Comparison of ENCODE assay signal across 17 cellular contexts in the genomic region with DNA sequence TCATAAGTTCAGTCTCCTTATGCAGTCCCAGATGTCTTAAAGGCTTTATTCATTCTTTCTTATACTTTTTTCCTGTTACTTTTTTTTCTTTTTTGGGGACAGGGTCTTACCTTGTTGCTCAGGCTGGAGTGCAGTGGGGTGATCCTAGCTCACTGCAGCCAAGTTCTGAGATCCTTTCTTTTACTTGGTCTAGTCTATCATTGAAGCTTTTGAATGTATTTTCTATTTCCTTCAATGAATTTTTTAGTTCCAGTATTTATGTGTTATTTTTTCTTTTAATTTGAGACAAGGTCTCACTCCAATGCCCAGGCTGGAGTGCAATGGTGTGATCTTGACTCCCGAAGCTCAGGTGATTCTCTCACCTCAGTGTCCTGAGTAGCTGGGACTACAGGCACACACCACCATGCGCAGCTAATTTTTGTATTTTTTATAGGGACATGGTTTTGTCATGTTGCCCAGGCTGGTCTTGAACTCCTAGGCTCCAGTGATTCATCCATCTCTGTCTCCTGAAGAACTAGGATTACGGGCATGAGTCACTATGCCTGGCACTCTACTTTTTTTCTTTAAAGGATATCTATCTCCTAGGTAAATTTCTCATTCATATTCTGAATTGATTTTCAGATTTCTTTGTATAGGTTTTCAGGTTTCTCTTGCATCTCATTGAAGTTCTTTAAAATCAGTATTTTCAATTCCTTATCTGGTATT. TPM values are rescaled to one million over a fixed set of nuclear protein-coding genes. Genes with fewer than 3 reads are reported as not detected.
DNase-seq lines count a peak whose midpoint lies in the region; ATAC-seq, FAIRE-seq and TF ChIP-seq lines count a peak whose summit lies in the region.
"Had no signal": no experiment of that assay in that cellular context is flagged by ENCODE, and none has a peak within 500 bp of the region (broad histone marks: within the 10 kb centered on the region; RNA-seq: fewer than 3 reads in every experiment).

No MANE protein-coding gene starts in this region.

- in situ Hi-C loops in K562 (cut with MboI): no loop called here

- H3K27me3 ChIP-seq in DND-41 (ENCODE audit: insufficient read depth, low read length, poor library complexity): no peaks in the 10 kb centered on the region
- no peaks in the 10 kb centered on the region for H3K27me3 ChIP-seq in K562 (ENCODE audit: control insufficient read depth in 2 of 2, insufficient read depth in 2 of 2, low read length in 2 of 2)
- H3K27me3 ChIP-seq in right atrium auricular region: no peaks in the 10 kb centered on the region
- H3K27me3 ChIP-seq: Peyer's patch had no signal

- H3K4me2 ChIP-seq in DND-41 (ENCODE audit: insufficient read depth, low read length): no peak overlapping the region
- H3K4me2 ChIP-seq in K562 (ENCODE audit: insufficient read depth, low read length): no peak overlapping the region

- intact Hi-C loops in K562 (cut with micrococcal nuclease): no loop called here

- H3K9me3 ChIP-seq in DND-41 (ENCODE audit: insufficient read depth, low read length, severe bottlenecking) (peaks cover 26% of the 10 kb centered on the region), K562 (replicated peaks; ENCODE audit: control insufficient read depth, insufficient read depth, low read depth, low read length) (peaks cover 4% of the 10 kb centered on the region), right atrium auricular region (peaks cover 0 to 27% of the 10 kb centered on the region in 2 donors)

- no peak for TF ChIP-seq RAD21 in K562 (CRISPR knock-in tag; conservative IDR thresholded peaks at IDR 0.05 in 1 of 2, IDR thresholded peaks at IDR 0.05 in 1 of 2)

- whole genome bisulfite sequencing in K562 (ENCODE audit: insufficient coverage, low coverage, missing lambda C conversion rate): 60% methylated on average over 3 of the region's 3 CpGs

- no peak for TF ChIP-seq POLR2A in K562 (conservative IDR thresholded peaks at IDR 0.05)

- CTCF ChIA-PET in K562 (lab: Yijun Ruan, JAX; ENCODE audit: low intra/inter-chr PET ratio): interaction anchor here (0.6 kb wide), 1 partner anchor 310 kb away, joined by 3 read pairs; no protein-coding TSS in a partner anchor

- FAIRE-seq in K562 (lab: Jason Lieb, UNC): no peak
- FAIRE-seq: H1 had no signal

- H3K36me3 ChIP-seq in DND-41 (ENCODE audit: insufficient read depth, low read length) (peaks cover 41% of the 10 kb centered on the region), K562 (ENCODE audit: control insufficient read depth, insufficient read depth, low read length) (peaks cover 4% of the 10 kb centered on the region; the same call in 2 of the 3 replicates), right atrium auricular region (no peaks in the 10 kb centered on the region)

- H4K20me1 ChIP-seq in DND-41 (ENCODE audit: insufficient read depth, low read length) (no peaks in the 10 kb centered on the region), K562 (replicated peaks; ENCODE audit: control insufficient read depth, insufficient read depth, low read length) (no peaks in the 10 kb centered on the region)

- TF ChIP-seq EP300 in K562 (IDR thresholded peaks at IDR 0.05; ENCODE audit: low read length): no peak

- POLR2A ChIA-PET in K562 (lab: Yijun Ruan, JAX): interaction anchor here (0.5 to 1.3 kb wide), 2 partner anchors 20 to 23 kb away, joined by 3 read pairs; no protein-coding TSS in a partner anchor

- ATAC-seq in DND-41 (ENCODE audit: insufficient read depth, low read depth) (0 out of 3 replicates have a peak, but pooled peaks have one; percentile 20), K562 (no peak), HG02623 (IDR thresholded peaks at IDR 0.05; ENCODE audit: unreplicated experiment) (no peak)

- no peaks in the 10 kb centered on the region for H3K79me2 ChIP-seq in DND-41 (ENCODE audit: insufficient read depth, low read length)
- H3K79me2 ChIP-seq in K562 (ENCODE audit: control insufficient read depth, insufficient read depth, low read length): no peaks in the 10 kb centered on the region

- no peak for DNase-seq in DND-41
- DNase-seq in ELR (ENCODE audit: low read depth): peak; percentile 60
- peak; percentile 41 for DNase-seq in M059J (ENCODE audit: low read depth)
- peak in 1 of 4 experiments; percentile 4 for DNase-seq in K562 (ENCODE audit: extremely low read depth in 1 of 4, low spot score in 3 of 4)
- no peak for DNase-seq in stimulated activated CD4-positive, alpha-beta T cell treated with anti-CD3 and anti-CD28 coated beads, Interleukin-4, amount 100 ng/mL, for 1 hour
- DNase-seq in right atrium auricular region (ENCODE audit: low spot score): no peak
- DNase-seq: COR-L47, NCI-H1092, NCI-H146, NCI-H2081, NCI-H524, Peyer's patch, Right ventricle myocardium superior had no signal

- no peak overlapping the region for H3K9ac ChIP-seq in DND-41 (ENCODE audit: low read depth, low read length)
- H3K9ac ChIP-seq in K562 (ENCODE audit: insufficient read depth in 1 of 2, low read depth in 2 of 2, low read length in 2 of 2): no peak overlapping the region

- no peak overlapping the region for H2AFZ ChIP-seq in DND-41 (ENCODE audit: low read depth, low read length)
- no peak overlapping the region for H2AFZ ChIP-seq in K562 (ENCODE audit: low read depth, low read length)

- no peak overlapping the region for H3K27ac ChIP-seq in DND-41 (ENCODE audit: low read length)
- no peak overlapping the region for H3K27ac ChIP-seq in K562 (ENCODE audit: extremely low read depth, low read depth, low read length)
- H3K27ac ChIP-seq in right atrium auricular region: no peak overlapping the region
- H3K27ac ChIP-seq: HL-60, Peyer's patch, SK-N-MC had no signal

- no TSS peak for BruUV-seq in K562 (replicated peaks; lab: Mats Ljungman, UMichigan)

- TF ChIP-seq CTCF in DND-41 (IDR thresholded peaks at IDR 0.05; ENCODE audit: borderline replicate concordance, extremely low read depth, low read length, poor library complexity, severe bottlenecking) (no peak), K562 (IDR thresholded peaks at IDR 0.05 in 2 of 3, conservative IDR thresholded peaks at IDR 0.05 in 1 of 3; ENCODE audit: insufficient read depth in 2 of 3, low read depth in 1 of 3, low read length in 3 of 3) (no peak), right atrium auricular region (IDR thresholded peaks at IDR 0.05) (no peak)

- no peak overlapping the region for H3K4me3 ChIP-seq in DND-41 (ENCODE audit: low read depth in 1 of 2, low read length in 2 of 2)
- H3K4me3 ChIP-seq in K562: no peak overlapping the region
- no peak overlapping the region for H3K4me3 ChIP-seq in right atrium auricular region
- H3K4me3 ChIP-seq: Peyer's patch, SK-N-MC had no signal

- H3K9me1 ChIP-seq in K562 (ENCODE audit: control insufficient read depth, insufficient read depth, low read length): no peaks in the 10 kb centered on the region

- H3K4me1 ChIP-seq in DND-41 (ENCODE audit: insufficient read depth, low read length): no peaks in the 10 kb centered on the region
- H3K4me1 ChIP-seq in K562 (replicated peaks in 1 of 2; ENCODE audit: control insufficient read depth in 2 of 2, insufficient read depth in 2 of 2, low read length in 2 of 2): no peaks in the 10 kb centered on the region
- H3K4me1 ChIP-seq in right atrium auricular region: no peaks in the 10 kb centered on the region
- H3K4me1 ChIP-seq: Peyer's patch had no signal

TF ChIP-seq in K562, 482 proteins besides CTCF, POLR2A, EP300 and RAD21 (continues in another document):
- TF ChIP-seq ZNF280B (CRISPR knock-in tag; IDR thresholded peaks at IDR 0.05): peak; percentile 38; the same call in 1 of the 2 replicates
- TF ChIP-seq ZNF280A (IDR thresholded peaks at IDR 0.05; ENCODE audit: low read depth, partially characterized antibody): peak; percentile 90

RNA-seq across cellular contexts. Expression of gene GTF2B, which starts 26.1 kb away (rescaled TPM):
- total RNA-seq in M059J (2014; rRNA removed; shearing (Covaris generic)): 51.2 and 53.3 TPM in 2 replicates
- total RNA-seq in K562 (2011; cell fraction: chromatin; rRNA removed; ENCODE audit: low replicate concordance): 16.0 and 22.7 TPM in 2 replicates
- total RNA-seq in K562 (2011; cell fraction: nucleolus; rRNA removed): 12.8 and 13.5 TPM in 2 replicates
- 19.7 and 20.3 TPM in 2 replicates for total RNA-seq in K562 (2011; cell fraction: nucleoplasm; rRNA removed)
- total RNA-seq in K562 (2014; rRNA removed) (41.9 and 43.8 TPM in 2 replicates), K562 (2014; rRNA removed; fragmentation: Illumina TruSeq; extraction: Trizol) (68.6 and 80.2 TPM in 2 replicates), K562 (2015; rRNA removed; fragmentation: Illumina TruSeq; extraction: Trizol) (62.8 and 66.0 TPM in 2 replicates), K562 (2021) (34.5 and 35.3 TPM in 2 replicates), right atrium auricular region (10 to 100 TPM; 19.8 to 19.9 TPM)
- polyA plus RNA-seq in K562 (2011; rRNA removed) (49.7 and 67.3 TPM in 2 replicates), K562 (2014; fragmentation: Illumina TruSeq; extraction: Trizol) (63.5 and 64.5 TPM in 2 replicates), K562 (2014; fragmentation: Nextera tagmentation; extraction: Ambion mirVana) (100 to 1,000 TPM in 1 of 2 experiments, 10 to 100 TPM in 1; 94.1 to 113 TPM), K562 (2014; rRNA removed) (59.0 and 60.7 TPM in 2 replicates)
- 19.0 and 37.1 TPM in 2 replicates for polyA plus RNA-seq in K562 (2011; cell fraction: cytosol; rRNA removed)
- 11.8 and 18.3 TPM in 2 replicates for polyA plus RNA-seq in K562 (2011; cell fraction: nucleus; rRNA removed)
- polyA plus RNA-seq in K562 (2012): 29.3 and 39.5 TPM in 2 replicates
- polyA minus RNA-seq in K562 (2011; rRNA and poly(A)+ RNA removed): 60.3 and 65.6 TPM in 2 replicates
- polyA minus RNA-seq in K562 (2011; cell fraction: cytosol; rRNA and poly(A)+ RNA removed): 14.8 and 18.2 TPM in 2 replicates
- polyA minus RNA-seq in K562 (2011; cell fraction: nucleus; rRNA and poly(A)+ RNA removed): 8.3 and 14.3 TPM in 2 replicates

Comparison
In these comparisons a context has a peak if more than half of its experiments do, and no peak if none do; other contexts are left out.
1. DNase-seq: peak in ELR (single experiment) and M059J (single experiment); none in DND-41 (single experiment), stimulated activated CD4-positive, alpha-beta T cell treated with anti-CD3 and anti-CD28 coated beads, Interleukin-4, amount 100 ng/mL, for 1 hour (single experiment) and right atrium auricular region (single experiment).